Comparison of ENCODE assay signal across 25 cellular contexts in genomic region chr15:92272106-92272505, GRCh38.
"Had no signal": no experiment of that assay in that cellular context is flagged by ENCODE, and none has a peak within 500 bp of the region (broad histone marks: within the 10 kb centered on the region; RNA-seq: fewer than 3 reads in every experiment).

No MANE protein-coding gene starts in this region.

- H3K36me3 ChIP-seq: neutrophil, pancreas, prostate gland, right lobe of liver, sigmoid colon, stomach, thoracic aorta, thyroid gland, tibial nerve, upper lobe of left lung, vagina had no signal

- H3K4me1 ChIP-seq: pancreas, prostate gland, right lobe of liver, stomach, thyroid gland, tibial nerve, upper lobe of left lung, vagina had no signal

- H3K27ac ChIP-seq: neutrophil, pancreas, prostate gland, right lobe of liver, sigmoid colon, stomach, thoracic aorta, thyroid gland, tibial nerve, upper lobe of left lung, vagina had no signal

- H3K4me3 ChIP-seq: pancreas, prostate gland, right lobe of liver, sigmoid colon, stomach, thoracic aorta, thyroid gland, tibial nerve, upper lobe of left lung, vagina had no signal

- H3K9me3 ChIP-seq: neutrophil, pancreas, prostate gland, right lobe of liver, sigmoid colon, stomach, thoracic aorta, thyroid gland, tibial nerve, upper lobe of left lung, vagina had no signal

- ATAC-seq: naive thymus-derived CD8-positive, alpha-beta T cell; natural killer cell treated with Interleukin-12 subunit alpha and Interleukin-12 subunit beta and Interleukin-15 and Interleukin-18, amount 100 ng/mL, for 72 hours; pancreas; right cardiac atrium; right lobe of liver; stimulated activated effector memory CD8-positive, alpha-beta T cell treated with anti-CD3 and anti-CD28 coated beads, Interleukin-12 subunit alpha, Interleukin-12 subunit beta, amount 100 ng/mL, for 72 hours; stimulated activated naive B cell treated with anti-CD40 and anti-IgM and Interleukin-4, amounts not matched to agents 10 μg/mL and 1 μg/mL and 100 μg/mL, for 72 hours had no signal

- H3K27me3 ChIP-seq: right lobe of liver, sigmoid colon, thyroid gland, tibial nerve, upper lobe of left lung, vagina had no signal

- FAIRE-seq: pancreas, small intestine, urothelium cell line had no signal

- DNase-seq: naive thymus-derived CD8-positive, alpha-beta T cell; nephron progenitor cell; pancreas; right cardiac atrium; right lobe of liver; sigmoid colon; small intestine; stimulated activated CD4-positive, alpha-beta T cell treated with anti-CD3 and anti-CD28 coated beads, Interleukin-15, amount 100 ng/mL, for 24 hours; stimulated activated CD4-positive, alpha-beta T cell treated with anti-CD3 and anti-CD28 coated beads, Interleukin-2, amount 100 ng/mL, for 24 hours; stimulated activated CD4-positive, alpha-beta T cell treated with anti-CD3 and anti-CD28 coated beads, Interleukin-2, amount 100 ng/mL, for 48 hours; stimulated activated CD4-positive, alpha-beta T cell treated with anti-CD3 and anti-CD28 coated beads, Interleukin-4, amount 100 ng/mL, for 24 hours; stimulated activated naive B cell treated with anti-CD40 and anti-IgM and Interleukin-4, amounts not matched to agents 10 μg/mL and 1 μg/mL and 100 μg/mL, for 72 hours; stimulated activated naive CD4-positive, alpha-beta T cell treated with Interleukin-2 at 50 U/mL for 16 hours; stomach; thyroid gland; trophoblast cell; upper lobe of left lung had no signal
